2 cellular contexts compared by ENCODE assay signal in the genomic region with DNA sequence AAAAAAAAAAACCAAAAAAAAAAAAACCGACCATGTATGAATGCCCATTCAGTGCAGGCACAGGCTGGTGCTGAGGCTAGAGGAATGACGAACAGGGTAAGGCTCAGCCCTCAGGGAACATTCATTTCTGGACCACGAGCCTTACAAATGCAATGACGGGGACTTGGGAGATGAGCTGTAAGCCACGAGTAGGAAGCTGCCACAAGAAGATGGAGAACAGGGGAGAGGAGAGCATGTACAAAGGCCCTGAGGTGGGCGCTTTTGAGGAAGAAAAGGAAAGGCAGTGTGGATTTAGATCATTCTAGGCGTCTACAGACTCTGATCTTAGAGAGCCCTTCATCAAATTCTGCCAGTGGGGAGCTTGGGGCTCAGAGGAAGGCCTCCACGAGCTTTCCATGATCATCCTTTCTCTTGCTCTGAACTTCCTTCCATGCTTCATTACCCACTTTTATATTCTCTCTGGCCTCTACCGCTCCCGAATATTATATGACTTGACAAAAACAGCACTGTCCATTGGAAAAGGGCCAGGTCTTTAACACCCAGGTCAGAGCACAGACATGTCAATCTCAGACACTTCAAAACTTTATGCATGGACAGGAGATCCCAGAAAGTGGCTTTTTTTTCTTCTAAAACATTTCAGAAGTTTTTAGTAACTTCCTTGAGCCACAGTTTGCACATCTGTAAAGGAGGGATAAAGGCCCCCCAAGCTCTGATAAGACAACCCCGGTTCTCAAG.
TF ChIP-seq lines count a peak whose summit lies in the region.

No MANE protein-coding gene starts in this region.

TF ChIP-seq in SK-N-SH, 30 proteins besides CTCF, POLR2A, EP300 and RAD21 (continued from another document):
- TF ChIP-seq REST (IDR thresholded peaks at IDR 0.05; ENCODE audit: low read depth, low read length) (no peak), USF2 (IDR thresholded peaks at IDR 0.05; ENCODE audit: borderline replicate concordance, low read depth, low read length) (no peak), POLR2AphosphoS5 (IDR thresholded peaks at IDR 0.05; ENCODE audit: low read depth, low read length) (no peak), NFIC (IDR thresholded peaks at IDR 0.05; ENCODE audit: borderline replicate concordance) (no peak)
- TF ChIP-seq, protein P1, sequence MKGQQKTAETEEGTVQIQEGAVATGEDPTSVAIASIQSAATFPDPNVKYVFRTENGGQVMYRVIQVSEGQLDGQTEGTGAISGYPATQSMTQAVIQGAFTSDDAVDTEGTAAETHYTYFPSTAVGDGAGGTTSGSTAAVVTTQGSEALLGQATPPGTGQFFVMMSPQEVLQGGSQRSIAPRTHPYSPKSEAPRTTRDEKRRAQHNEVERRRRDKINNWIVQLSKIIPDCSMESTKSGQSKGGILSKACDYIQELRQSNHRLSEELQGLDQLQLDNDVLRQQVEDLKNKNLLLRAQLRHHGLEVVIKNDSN (IDR thresholded peaks at IDR 0.05; ENCODE audit: borderline replicate concordance, low read depth) = no peak
TF ChIP-seq in SK-N-SH: peak in this region for 0.

TF ChIP-seq in SK-N-SH treated with all-trans-retinoic acid at 6 μM for 48 hours, 23 proteins besides CTCF, POLR2A, EP300 and RAD21 (continued from another document):
- TF ChIP-seq TSHZ2 (CRISPR knock-in tag; IDR thresholded peaks at IDR 0.05) = no peak
- TF ChIP-seq ISL1 (CRISPR knock-in tag; IDR thresholded peaks at IDR 0.05) = no peak
- no peak for TF ChIP-seq ZNF565 (CRISPR knock-in tag; conservative IDR thresholded peaks at IDR 0.05; ENCODE audit: low read depth)
- TF ChIP-seq ZFP30 (CRISPR knock-in tag; IDR thresholded peaks at IDR 0.05) = no peak
- TF ChIP-seq TCF4 (CRISPR knock-in tag; IDR thresholded peaks at IDR 0.05; ENCODE audit: borderline replicate concordance) = no peak
- no peak for TF ChIP-seq CSRNP3 (CRISPR knock-in tag; IDR thresholded peaks at IDR 0.05)
- no peak for TF ChIP-seq BACH2 (CRISPR knock-in tag; IDR thresholded peaks at IDR 0.05; ENCODE audit: borderline replicate concordance)
- TF ChIP-seq GLIS3 (CRISPR knock-in tag; IDR thresholded peaks at IDR 0.05) = no peak
- TF ChIP-seq ZNF8 (CRISPR knock-in tag; IDR thresholded peaks at IDR 0.05) = no peak
